9 cellular contexts compared by ENCODE assay signal in the genomic region with DNA sequence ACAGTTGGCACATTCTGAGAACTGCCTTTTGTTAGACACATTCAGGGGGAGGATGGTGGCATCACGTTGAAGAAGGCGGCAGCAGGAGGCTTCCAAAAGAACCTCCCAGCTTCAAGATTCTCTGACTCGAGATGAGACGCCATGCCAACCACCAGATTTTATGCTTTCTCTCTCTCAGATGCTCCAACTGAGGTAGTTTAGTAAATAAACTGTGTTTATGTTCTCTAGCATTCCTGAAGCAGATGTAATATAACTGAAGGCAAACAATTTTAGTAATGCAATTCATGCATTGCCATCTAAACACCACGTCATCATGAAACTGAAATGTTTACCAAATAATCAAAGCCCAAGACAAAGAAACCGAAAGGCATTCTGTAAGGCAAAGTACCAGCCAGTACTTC.
A peak's percentile ranks its signal among the peaks of the same experiment; 100 is the strongest.
DNase-seq lines count a peak whose midpoint lies in the region; ATAC-seq and TF ChIP-seq lines count a peak whose summit lies in the region.
"Had no signal": no experiment of that assay in that cellular context is flagged by ENCODE, and none has a peak within 500 bp of the region (broad histone marks: within the 10 kb centered on the region; RNA-seq: fewer than 3 reads in every experiment).

No MANE protein-coding gene starts in this region.

- ATAC-seq in GM18861 (IDR thresholded peaks at IDR 0.05; ENCODE audit: unreplicated experiment) (peak; percentile 63), HG02610 (IDR thresholded peaks at IDR 0.05; ENCODE audit: unreplicated experiment) (peak; percentile 57), activated B cell treated with CpG ODN at 0.5 μM for 24 hours (ENCODE audit: low read depth) (no peak)
- peak; percentile 57 to 69 for ATAC-seq in naive thymus-derived CD8-positive, alpha-beta T cell

- H3K4me3 Mint-ChIP-seq in activated B cell treated with CpG ODN at 0.5 μM for 24 hours, result no peak overlapping the region
- H3K4me3 Mint-ChIP-seq in naive thymus-derived CD8-positive, alpha-beta T cell, result peak overlapping the region; percentile 54 to 81 (median 74)

- POLR2A ChIA-PET in activated B cell treated with CpG ODN at 0.5 μM for 24 hours (lab: Charles Lee), result interaction anchor here (0.7 kb wide), 1 partner anchor 61 kb away, joined by 4 read pairs; no protein-coding TSS in a partner anchor
- POLR2A ChIA-PET in naive thymus-derived CD8-positive, alpha-beta T cell (lab: Charles Lee), result interaction anchor here (0.6 to 2.1 kb wide), 6 partner anchors 9 to 102 kb away, joined by 3 to 7 read pairs (median 6); no protein-coding TSS in a partner anchor

- H3K9me3 Mint-ChIP-seq in activated B cell treated with CpG ODN at 0.5 μM for 24 hours, result peaks cover 4% of the 10 kb centered on the region
- H3K9me3 Mint-ChIP-seq in naive thymus-derived CD8-positive, alpha-beta T cell, result peaks cover 0 to 11% (median 2%) of the 10 kb centered on the region in 9 donors

- no peak for TF ChIP-seq CTCF in activated B cell treated with CpG ODN at 0.5 μM for 24 hours (IDR thresholded peaks at IDR 0.05)

- no peaks in the 10 kb centered on the region for H3K27me3 Mint-ChIP-seq in activated B cell treated with CpG ODN at 0.5 μM for 24 hours
- no peaks in the 10 kb centered on the region for H3K27me3 Mint-ChIP-seq in naive thymus-derived CD8-positive, alpha-beta T cell

- intact Hi-C loops in activated B cell treated with CpG ODN at 0.5 μM for 24 hours (cut with micrococcal nuclease), result loop anchor here (2.0 to 5.0 kb wide), 2 partner anchors 18 to 35 kb away; no protein-coding TSS in a partner anchor

- CTCF ChIA-PET in activated B cell treated with CpG ODN at 0.5 μM for 24 hours (lab: Charles Lee), result interaction anchor here (0.6 kb wide), 1 partner anchor 107 kb away, joined by 3 read pairs; no protein-coding TSS in a partner anchor

- DNase-seq in activated B cell treated with CpG ODN at 0.5 μM for 24 hours, result no peak
- DNase-seq in naive thymus-derived CD8-positive, alpha-beta T cell, result peak in 4 of 10 donors; percentile 21 to 56 (median 41)
- no peak for DNase-seq in NCI-H146 treated with DMSO at 0.1 percent for 48 hours (lab: John Stamatoyannopoulos, UW; ENCODE audit: unreplicated experiment)
- no peak for DNase-seq in NCI-H1092 treated with DMSO at 0.1 percent for 48 hours (lab: John Stamatoyannopoulos, UW)
- DNase-seq in NCI-H2196 treated with DMSO at 0.1 percent for 48 hours (lab: John Stamatoyannopoulos, UW; ENCODE audit: unreplicated experiment), result no peak
- DNase-seq: PC-9; stimulated activated CD4-positive, alpha-beta T cell treated with anti-CD3 and anti-CD28 coated beads, Interleukin-2, amount 100 ng/mL, for 24 hours had no signal

- H3K27ac Mint-ChIP-seq in activated B cell treated with CpG ODN at 0.5 μM for 24 hours, result peak overlapping the region; percentile 30
- H3K27ac Mint-ChIP-seq in naive thymus-derived CD8-positive, alpha-beta T cell, result peak overlapping the region; percentile 90 to 98 (median 92)

- H3K4me1 Mint-ChIP-seq in activated B cell treated with CpG ODN at 0.5 μM for 24 hours, result peaks cover 70% of the 10 kb centered on the region
- peaks cover 49 to 96% (median 89%) of the 10 kb centered on the region in 4 donors for H3K4me1 Mint-ChIP-seq in naive thymus-derived CD8-positive, alpha-beta T cell

- peaks cover 47% of the 10 kb centered on the region for H3K36me3 Mint-ChIP-seq in activated B cell treated with CpG ODN at 0.5 μM for 24 hours (ENCODE audit: low read depth)
- H3K36me3 Mint-ChIP-seq in naive thymus-derived CD8-positive, alpha-beta T cell, result peaks cover 4 to 15% (median 12%) of the 10 kb centered on the region in 3 donors
